17 cellular contexts compared by ENCODE assay signal in genomic region chr9:4674783-4675182, GRCh38. TPM values are rescaled to one million over a fixed set of nuclear protein-coding genes. Genes with fewer than 3 reads are reported as not detected.
DNase-seq lines count a peak whose midpoint lies in the region; ATAC-seq, FAIRE-seq and TF ChIP-seq lines count a peak whose summit lies in the region.
"Had no signal": no experiment of that assay in that cellular context is flagged by ENCODE, and none has a peak within 500 bp of the region (broad histone marks: within the 10 kb centered on the region; RNA-seq: fewer than 3 reads in every experiment).

No MANE protein-coding gene starts in this region.

- H3K9me3 ChIP-seq in mammary epithelial cell (replicated peaks; ENCODE audit: insufficient read depth, low read length), result no peaks in the 10 kb centered on the region
- H3K9me3 ChIP-seq in HepG2 (ENCODE audit: low read length), result no peaks in the 10 kb centered on the region
- H3K9me3 ChIP-seq: BE2C, esophagus squamous epithelium had no signal

- H3K4me3 ChIP-seq in AG09309 (ENCODE audit: control insufficient read depth, low read depth, low read length) (no peak overlapping the region), NB4 (ENCODE audit: low read depth, low read length) (no peak overlapping the region), mammary epithelial cell (replicated peaks in 1 of 3; ENCODE audit: insufficient read depth in 1 of 3, low read depth in 2 of 3, low read length in 3 of 3) (no peak overlapping the region), HepG2 (replicated peaks in 1 of 3; ENCODE audit: insufficient read depth in 1 of 3, low read depth in 2 of 3, low read length in 3 of 3) (no peak overlapping the region)
- H3K4me3 ChIP-seq: esophagus squamous epithelium had no signal

- TF ChIP-seq CTCF in AG09309 (IDR thresholded peaks at IDR 0.05; ENCODE audit: control insufficient read depth, insufficient read depth, low read depth, low read length, missing control alignments), result peak; percentile 4
- no peak for TF ChIP-seq CTCF in NB4 (IDR thresholded peaks at IDR 0.05; ENCODE audit: low read depth, low read length)
- TF ChIP-seq CTCF in mammary epithelial cell (conservative IDR thresholded peaks at IDR 0.05 in 1 of 2, IDR thresholded peaks at IDR 0.05 in 1 of 2; ENCODE audit: extremely low read depth in 1 of 2, insufficient read depth in 1 of 2, low read depth in 1 of 2, low read length in 2 of 2), result no peak
- no peak for TF ChIP-seq CTCF in HepG2 (CRISPR knock-in tag; IDR thresholded peaks at IDR 0.05)

- no peak overlapping the region for H3K9ac ChIP-seq in mammary epithelial cell (ENCODE audit: insufficient read depth, low read length)
- no peak overlapping the region for H3K9ac ChIP-seq in HepG2 (ENCODE audit: insufficient read depth, low read depth, low read length)

- CTCF ChIA-PET in mammary epithelial cell (lab: Charles Lee; ENCODE audit: low non-redundant PET), result no interaction called here
- CTCF ChIA-PET in HepG2 (lab: Yijun Ruan, JAX; ENCODE audit: low intra/inter-chr PET ratio, low total read pairs), result no interaction called here
- CTCF ChIA-PET in activated CD8-positive, alpha-beta memory T cell treated with anti-CD3 and anti-CD28 coated beads, Interleukin-2, amount 10 ng/mL, durations not matched to agents 7 days and 5 days (lab: Charles Lee), result interaction anchor here (1.0 to 2.6 kb wide), 4 partner anchors 8 to 12 kb away, joined by 3 to 6 read pairs (median 3); partner anchors contain the start of gene SPATA6L

- no peak for TF ChIP-seq POLR2A in NB4 (IDR thresholded peaks at IDR 0.05; ENCODE audit: extremely low read depth, insufficient read length)
- TF ChIP-seq POLR2A in HepG2 (IDR thresholded peaks at IDR 0.05; ENCODE audit: insufficient read depth in 1 of 2, low read depth in 2 of 2, low read length in 2 of 2), result no peak

- H3K27me3 ChIP-seq in mammary epithelial cell (ENCODE audit: insufficient read depth, low read length), result no peaks in the 10 kb centered on the region
- no peaks in the 10 kb centered on the region; a peak in 1 of 5 replicates for H3K27me3 ChIP-seq in HepG2 (ENCODE audit: control insufficient read depth in 1 of 2, insufficient read depth in 2 of 2, low read length in 2 of 2)
- H3K27me3 ChIP-seq: BE2C, esophagus squamous epithelium had no signal

- no peak overlapping the region for H3K27ac Mint-ChIP-seq in activated CD8-positive, alpha-beta memory T cell treated with anti-CD3 and anti-CD28 coated beads, Interleukin-2, amount 10 ng/mL, durations not matched to agents 7 days and 5 days
- H3K27ac Mint-ChIP-seq: activated CD4-positive, alpha-beta T cell treated with anti-CD3 and anti-CD28 coated beads, Interleukin-2, amount 10 ng/mL, durations not matched to agents 24 days and 14 days had no signal

- no peaks in the 10 kb centered on the region for H3K9me3 Mint-ChIP-seq in activated CD8-positive, alpha-beta memory T cell treated with anti-CD3 and anti-CD28 coated beads, Interleukin-2, amount 10 ng/mL, durations not matched to agents 7 days and 5 days (ENCODE audit: low read depth)
- H3K9me3 Mint-ChIP-seq: activated CD4-positive, alpha-beta T cell treated with anti-CD3 and anti-CD28 coated beads, Interleukin-2, amount 10 ng/mL, durations not matched to agents 24 days and 14 days; central memory CD8-positive, alpha-beta T cell; neural crest cell had no signal

- H3K79me2 ChIP-seq in mammary epithelial cell (ENCODE audit: insufficient read depth, low read length) (peaks cover 3% of the 10 kb centered on the region), HepG2 (ENCODE audit: insufficient read depth, low read length) (peaks cover under 1% of the 10 kb centered on the region)

- H3K4me1 ChIP-seq in mammary epithelial cell (ENCODE audit: insufficient read depth, low read length), result no peaks in the 10 kb centered on the region
- peaks cover 32% of the 10 kb centered on the region for H3K4me1 ChIP-seq in HepG2 (ENCODE audit: insufficient read depth, low read length)
- H3K4me1 ChIP-seq: BE2C had no signal

- H4K20me1 ChIP-seq in mammary epithelial cell (ENCODE audit: insufficient read depth, low read length) (no peaks in the 10 kb centered on the region), HepG2 (ENCODE audit: insufficient read depth, low read length) (no peaks in the 10 kb centered on the region)

- dilution Hi-C loops in mammary epithelial cell (cut with HindIII; ENCODE audit: low sequenced_read_pairs), result no loop called here

- TF ChIP-seq EP300 in HepG2 (IDR thresholded peaks at IDR 0.05; ENCODE audit: low read depth in 2 of 2, low read length in 2 of 2) (no peak), HepG2 (CRISPR knock-in tag; IDR thresholded peaks at IDR 0.05; ENCODE audit: borderline replicate concordance) (no peak)

- TF ChIP-seq RAD21 in HepG2 (CRISPR knock-in tag; IDR thresholded peaks at IDR 0.05), result no peak

- DNase-seq in AG09309 (ENCODE audit: low read depth), result peak; percentile 97
- DNase-seq in NB4 (ENCODE audit: low read depth), result peak; percentile 34
- peak; percentile 65 for DNase-seq in mammary epithelial cell
- DNase-seq in HepG2 (ENCODE audit: low spot score), result peak; percentile 34
- no peak for DNase-seq in activated CD8-positive, alpha-beta memory T cell treated with anti-CD3 and anti-CD28 coated beads, Interleukin-2, amount 10 ng/mL, durations not matched to agents 7 days and 5 days
- no peak for DNase-seq in COLO668 (lab: John Stamatoyannopoulos, UW; ENCODE audit: unreplicated experiment)
- DNase-seq in CD1c-positive myeloid dendritic cell (ENCODE audit: extremely low spot score), result no peak
- DNase-seq: BE2C; esophagus squamous epithelium; islet precursor cell; NCI-H1092 treated with DMSO at 0.1 percent for 48 hours; NCI-H748 treated with DMSO at 0.1 percent for 48 hours; stimulated activated CD4-positive, alpha-beta T cell treated with anti-CD3 and anti-CD28 coated beads, Interleukin-12 subunit alpha, Interleukin-12 subunit beta, amount 100 ng/mL, for 4 hours had no signal

- H2AFZ ChIP-seq in mammary epithelial cell (ENCODE audit: low read depth, low read length) (no peak overlapping the region), HepG2 (ENCODE audit: low read length) (no peak overlapping the region)

- BruUV-seq in mammary epithelial cell (replicated peaks; lab: Mats Ljungman, UMichigan) (no TSS peak), HepG2 (replicated peaks; lab: Mats Ljungman, UMichigan) (no TSS peak)

- no peak overlapping the region for H3K4me3 Mint-ChIP-seq in activated CD8-positive, alpha-beta memory T cell treated with anti-CD3 and anti-CD28 coated beads, Interleukin-2, amount 10 ng/mL, durations not matched to agents 7 days and 5 days
- H3K4me3 Mint-ChIP-seq: activated CD4-positive, alpha-beta T cell treated with anti-CD3 and anti-CD28 coated beads, Interleukin-2, amount 10 ng/mL, durations not matched to agents 24 days and 14 days; central memory CD8-positive, alpha-beta T cell had no signal

- H3K36me3 ChIP-seq in mammary epithelial cell (ENCODE audit: insufficient read depth, low read length), result no peaks in the 10 kb centered on the region
- H3K36me3 ChIP-seq in HepG2 (replicated peaks in 1 of 2; ENCODE audit: control insufficient read depth in 1 of 2, insufficient read depth in 2 of 2, low read length in 2 of 2), result no peaks in the 10 kb centered on the region
- H3K36me3 ChIP-seq: BE2C, esophagus squamous epithelium had no signal

- intact Hi-C loops in mammary epithelial cell (cut with micrococcal nuclease), result no loop called here
- intact Hi-C loops in HepG2 (cut with micrococcal nuclease; ENCODE audit: unreplicated experiment), result loop anchor here (5.0 kb wide), 2 partner anchors 118 to 1147 kb away; partner anchors contain the start of genes RCL1 and RFX3

- POLR2A ChIA-PET in HepG2 (lab: Yijun Ruan, JAX), result interaction anchor here (0.7 kb wide), 1 partner anchor 12 kb away, joined by 5 read pairs; the partner anchor contains the start of gene PLPP6

- in situ Hi-C loops in mammary epithelial cell (cut with MboI; ENCODE audit: low sequenced_read_pairs in 2 of 2), result no loop called here
- in situ Hi-C loops in HepG2 (cut with HindIII; ENCODE audit: extremely low pct_ligation_motif_present, low pct_unique_long_range_greater_than_20kb), result no loop called here

- H3K36me3 Mint-ChIP-seq in activated CD8-positive, alpha-beta memory T cell treated with anti-CD3 and anti-CD28 coated beads, Interleukin-2, amount 10 ng/mL, durations not matched to agents 7 days and 5 days, result no peaks in the 10 kb centered on the region

- H3K4me2 ChIP-seq in mammary epithelial cell (ENCODE audit: insufficient read depth, low read depth, low read length), result no peak overlapping the region
- H3K4me2 ChIP-seq in HepG2 (ENCODE audit: low read depth, low read length), result no peak overlapping the region

- H3K27ac ChIP-seq in mammary epithelial cell (ENCODE audit: insufficient read depth, low read depth, low read length) (no peak overlapping the region), HepG2 (ENCODE audit: extremely low read length, insufficient read depth, low read length) (no peak overlapping the region)

- peaks cover 15% of the 10 kb centered on the region for H3K4me1 Mint-ChIP-seq in activated CD8-positive, alpha-beta memory T cell treated with anti-CD3 and anti-CD28 coated beads, Interleukin-2, amount 10 ng/mL, durations not matched to agents 7 days and 5 days
- H3K4me1 Mint-ChIP-seq: central memory CD8-positive, alpha-beta T cell had no signal

- ATAC-seq in HepG2, result no peak
- no peak for ATAC-seq in activated CD8-positive, alpha-beta memory T cell treated with anti-CD3 and anti-CD28 coated beads, Interleukin-2, amount 10 ng/mL, durations not matched to agents 7 days and 5 days
- no peak for ATAC-seq in HG03135 (IDR thresholded peaks at IDR 0.05; ENCODE audit: unreplicated experiment)

- H3K27me3 Mint-ChIP-seq in activated CD8-positive, alpha-beta memory T cell treated with anti-CD3 and anti-CD28 coated beads, Interleukin-2, amount 10 ng/mL, durations not matched to agents 7 days and 5 days, result no peaks in the 10 kb centered on the region
- H3K27me3 Mint-ChIP-seq: activated CD4-positive, alpha-beta T cell treated with anti-CD3 and anti-CD28 coated beads, Interleukin-2, amount 10 ng/mL, durations not matched to agents 24 days and 14 days; central memory CD8-positive, alpha-beta T cell had no signal

- peak; percentile 8 for FAIRE-seq in HepG2 (lab: Jason Lieb, UNC)

RNA-seq across cellular contexts. Expression of gene CDC37L1, which starts 4.6 kb away (rescaled TPM):
- 10 to 100 TPM; 19.0 to 20.2 TPM for total RNA-seq in mammary epithelial cell
- 7.7 TPM for polyA plus RNA-seq in mammary epithelial cell
- 2.3 TPM for polyA minus RNA-seq in mammary epithelial cell
- 17.0 and 21.6 TPM in 2 replicates for total RNA-seq in HepG2 (2016; rRNA removed; fragmentation: Illumina TruSeq; extraction: Trizol)
- 2.6 and 3.0 TPM in 2 replicates for total RNA-seq in HepG2 (2016; cell fraction: cytosol; rRNA removed; fragmentation: Illumina TruSeq; extraction: Trizol; ENCODE audit: low read depth)
- total RNA-seq in HepG2 (2016; cell fraction: insoluble cytoplasmic fraction; rRNA removed; fragmentation: Illumina TruSeq; extraction: Trizol), result 16.5 and 19.6 TPM in 2 replicates
- 8.6 and 9.4 TPM in 2 replicates for total RNA-seq in HepG2 (2016; cell fraction: membrane; rRNA removed; fragmentation: Illumina TruSeq; extraction: Trizol)
- 12.6 and 14.0 TPM in 2 replicates for total RNA-seq in HepG2 (2016; cell fraction: nucleus; rRNA removed; fragmentation: Illumina TruSeq; extraction: Trizol)
- 5.0 and 5.5 TPM in 2 replicates for polyA plus RNA-seq in HepG2 (2011; rRNA removed)
- polyA plus RNA-seq in HepG2 (2011; cell fraction: cytosol; rRNA removed), result 4.0 and 4.1 TPM in 2 replicates
- polyA plus RNA-seq in HepG2 (2011; cell fraction: nucleus; rRNA removed), result 3.6 and 5.0 TPM in 2 replicates
- polyA plus RNA-seq in HepG2 (2012), result 8.7 and 9.4 TPM in 2 replicates
- 1.9 and 2.3 TPM in 2 replicates for polyA plus RNA-seq in HepG2 (2016; cell fraction: cytosol; fragmentation: Illumina TruSeq; extraction: Trizol; ENCODE audit: low read depth)
- 16.3 and 19.6 TPM in 2 replicates for polyA plus RNA-seq in HepG2 (2016; cell fraction: insoluble cytoplasmic fraction; fragmentation: Illumina TruSeq; extraction: Trizol; ENCODE audit: low read depth)
- 4.0 and 4.9 TPM in 2 replicates for polyA plus RNA-seq in HepG2 (2016; cell fraction: membrane; fragmentation: Illumina TruSeq; extraction: Trizol; ENCODE audit: low read depth)
- 10.8 and 11.4 TPM in 2 replicates for polyA plus RNA-seq in HepG2 (2016; cell fraction: nucleus; fragmentation: Illumina TruSeq; extraction: Trizol; ENCODE audit: insufficient read depth, low read depth)
- 2.0 and 2.9 TPM in 2 replicates for polyA minus RNA-seq in HepG2 (2011; rRNA and poly(A)+ RNA removed; ENCODE audit: low replicate concordance)
- polyA minus RNA-seq in HepG2 (2011; cell fraction: cytosol; rRNA and poly(A)+ RNA removed), result 4.0 and 4.6 TPM in 2 replicates
- 10.6 and 19.1 TPM in 2 replicates for polyA minus RNA-seq in HepG2 (2011; cell fraction: nucleus; rRNA and poly(A)+ RNA removed)
- total RNA-seq in activated CD8-positive, alpha-beta memory T cell treated with anti-CD3 and anti-CD28 coated beads, Interleukin-2, amount 10 ng/mL, durations not matched to agents 7 days and 5 days, result 10 to 100 TPM; 10.1 to 12.4 TPM

RNA-seq across cellular contexts. Expression of gene SPATA6L, which starts 8.5 kb away (rescaled TPM):
- total RNA-seq in mammary epithelial cell, result 1 to 10 TPM in 1 of 2 donors, under 1 TPM in 1; 0.85 to 4.3 TPM
- polyA plus RNA-seq in mammary epithelial cell, result 0.91 TPM
- polyA minus RNA-seq in mammary epithelial cell, result 1.4 TPM
- total RNA-seq in HepG2 (2016; rRNA removed; fragmentation: Illumina TruSeq; extraction: Trizol), result 0.95 and 1.9 TPM in 2 replicates
- 2.9 and 3.9 TPM in 2 replicates for total RNA-seq in HepG2 (2016; cell fraction: cytosol; rRNA removed; fragmentation: Illumina TruSeq; extraction: Trizol; ENCODE audit: low read depth)
- total RNA-seq in HepG2 (2016; cell fraction: insoluble cytoplasmic fraction; rRNA removed; fragmentation: Illumina TruSeq; extraction: Trizol), result 0.40 and 1.9 TPM in 2 replicates
- total RNA-seq in HepG2 (2016; cell fraction: membrane; rRNA removed; fragmentation: Illumina TruSeq; extraction: Trizol), result 1.9 and 2.8 TPM in 2 replicates
- total RNA-seq in HepG2 (2016; cell fraction: nucleus; rRNA removed; fragmentation: Illumina TruSeq; extraction: Trizol), result 3.1 and 4.5 TPM in 2 replicates
- polyA plus RNA-seq in HepG2 (2011; rRNA removed), result 0.73 and 1.1 TPM in 2 replicates
- polyA plus RNA-seq in HepG2 (2011; cell fraction: cytosol; rRNA removed), result 0.30 and 0.41 TPM in 2 replicates
- 2.7 and 2.9 TPM in 2 replicates for polyA plus RNA-seq in HepG2 (2011; cell fraction: nucleus; rRNA removed)
- 0.80 and 0.83 TPM in 2 replicates for polyA plus RNA-seq in HepG2 (2012)
- polyA plus RNA-seq in HepG2 (2016; cell fraction: cytosol; fragmentation: Illumina TruSeq; extraction: Trizol; ENCODE audit: low read depth), result 0.42 and 0.46 TPM in 2 replicates
- 0.25 and 0.74 TPM in 2 replicates for polyA plus RNA-seq in HepG2 (2016; cell fraction: insoluble cytoplasmic fraction; fragmentation: Illumina TruSeq; extraction: Trizol; ENCODE audit: low read depth)
- polyA plus RNA-seq in HepG2 (2016; cell fraction: membrane; fragmentation: Illumina TruSeq; extraction: Trizol; ENCODE audit: low read depth), result 0.38 and 0.41 TPM in 2 replicates
- polyA plus RNA-seq in HepG2 (2016; cell fraction: nucleus; fragmentation: Illumina TruSeq; extraction: Trizol; ENCODE audit: insufficient read depth, low read depth), result 4.3 and 6.9 TPM in 2 replicates
- 1.2 TPM in 1 of 2 replicates, not detected in the other for polyA minus RNA-seq in HepG2 (2011; rRNA and poly(A)+ RNA removed; ENCODE audit: low replicate concordance)
- 0.35 TPM in 1 of 2 replicates, not detected in the other for polyA minus RNA-seq in HepG2 (2011; cell fraction: cytosol; rRNA and poly(A)+ RNA removed)
- 7.2 and 8.8 TPM in 2 replicates for polyA minus RNA-seq in HepG2 (2011; cell fraction: nucleus; rRNA and poly(A)+ RNA removed)
- under 1 TPM; 0.56 to 0.73 TPM for total RNA-seq in activated CD8-positive, alpha-beta memory T cell treated with anti-CD3 and anti-CD28 coated beads, Interleukin-2, amount 10 ng/mL, durations not matched to agents 7 days and 5 days
- total RNA-seq: activated CD4-positive, alpha-beta T cell treated with anti-CD3 and anti-CD28 coated beads, Interleukin-2, amount 10 ng/mL, durations not matched to agents 24 days and 14 days had no signal

RNA-seq across cellular contexts. Expression of gene PLPP6, which starts 12.7 kb away (rescaled TPM):
- total RNA-seq in mammary epithelial cell, result 10 to 100 TPM; 10.9 to 12.0 TPM
- 5.3 TPM for polyA plus RNA-seq in mammary epithelial cell
- polyA minus RNA-seq in mammary epithelial cell, result 5.6 TPM
- total RNA-seq in HepG2 (2016; rRNA removed; fragmentation: Illumina TruSeq; extraction: Trizol), result 9.0 and 15.5 TPM in 2 replicates
- 1.6 and 1.7 TPM in 2 replicates for total RNA-seq in HepG2 (2016; cell fraction: cytosol; rRNA removed; fragmentation: Illumina TruSeq; extraction: Trizol; ENCODE audit: low read depth)
- total RNA-seq in HepG2 (2016; cell fraction: insoluble cytoplasmic fraction; rRNA removed; fragmentation: Illumina TruSeq; extraction: Trizol), result 7.5 and 14.7 TPM in 2 replicates
- 5.4 and 5.8 TPM in 2 replicates for total RNA-seq in HepG2 (2016; cell fraction: membrane; rRNA removed; fragmentation: Illumina TruSeq; extraction: Trizol)
- 19.8 and 23.6 TPM in 2 replicates for total RNA-seq in HepG2 (2016; cell fraction: nucleus; rRNA removed; fragmentation: Illumina TruSeq; extraction: Trizol)
- 12.1 and 13.1 TPM in 2 replicates for polyA plus RNA-seq in HepG2 (2011; rRNA removed)
- 7.2 and 9.6 TPM in 2 replicates for polyA plus RNA-seq in HepG2 (2011; cell fraction: cytosol; rRNA removed)
- 7.8 and 9.0 TPM in 2 replicates for polyA plus RNA-seq in HepG2 (2011; cell fraction: nucleus; rRNA removed)
- polyA plus RNA-seq in HepG2 (2012), result 10.5 and 13.4 TPM in 2 replicates
- polyA plus RNA-seq in HepG2 (2016; cell fraction: cytosol; fragmentation: Illumina TruSeq; extraction: Trizol; ENCODE audit: low read depth), result 0.84 and 0.86 TPM in 2 replicates
- 7.6 and 8.5 TPM in 2 replicates for polyA plus RNA-seq in HepG2 (2016; cell fraction: insoluble cytoplasmic fraction; fragmentation: Illumina TruSeq; extraction: Trizol; ENCODE audit: low read depth)
- polyA plus RNA-seq in HepG2 (2016; cell fraction: membrane; fragmentation: Illumina TruSeq; extraction: Trizol; ENCODE audit: low read depth), result 2.5 and 2.6 TPM in 2 replicates
- 21.1 and 22.3 TPM in 2 replicates for polyA plus RNA-seq in HepG2 (2016; cell fraction: nucleus; fragmentation: Illumina TruSeq; extraction: Trizol; ENCODE audit: insufficient read depth, low read depth)
- polyA minus RNA-seq in HepG2 (2011; rRNA and poly(A)+ RNA removed; ENCODE audit: low replicate concordance), result 9.2 and 31.7 TPM in 2 replicates
- 11.3 and 12.7 TPM in 2 replicates for polyA minus RNA-seq in HepG2 (2011; cell fraction: cytosol; rRNA and poly(A)+ RNA removed)
- polyA minus RNA-seq in HepG2 (2011; cell fraction: nucleus; rRNA and poly(A)+ RNA removed), result 16.4 and 17.3 TPM in 2 replicates
- total RNA-seq in activated CD8-positive, alpha-beta memory T cell treated with anti-CD3 and anti-CD28 coated beads, Interleukin-2, amount 10 ng/mL, durations not matched to agents 7 days and 5 days, result 10 to 100 TPM in 1 of 2 experiments, 1 to 10 TPM in 1; 9.3 to 10.2 TPM

Comparison
In these comparisons a context has a peak if more than half of its experiments do, and no peak if none do; other contexts are left out.
1. DNase-seq: peak in AG09309 (single experiment), NB4 (single experiment), mammary epithelial cell (single experiment) and HepG2 (single experiment); none in activated CD8-positive, alpha-beta memory T cell treated with anti-CD3 and anti-CD28 coated beads, Interleukin-2, amount 10 ng/mL, durations not matched to agents 7 days and 5 days (single experiment), COLO668 (single experiment) and CD1c-positive myeloid dendritic cell (single experiment).